ENCODE assay signal across 19 cellular contexts in the genomic region with DNA sequence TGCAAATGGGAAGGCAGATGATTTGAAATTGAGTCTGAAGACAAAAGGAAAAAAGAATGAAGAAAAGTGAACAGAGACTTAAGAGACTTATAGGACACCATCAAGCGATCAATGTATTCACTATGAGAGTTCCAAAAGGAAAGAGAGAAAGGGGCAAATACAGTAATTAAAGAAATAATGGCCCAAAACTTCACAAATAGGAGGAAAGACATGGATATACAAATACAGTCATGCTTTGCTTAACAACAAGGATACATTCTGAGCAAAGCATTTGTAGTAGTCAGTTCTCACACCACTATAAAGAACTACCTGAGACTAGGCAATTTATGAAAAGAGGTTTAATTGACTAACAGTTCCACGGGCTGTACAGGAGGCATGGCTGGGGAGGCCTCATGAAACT.
A peak's percentile ranks its signal among the peaks of the same experiment; 100 is the strongest.
DNase-seq lines count a peak whose midpoint lies in the region; ATAC-seq, FAIRE-seq and TF ChIP-seq lines count a peak whose summit lies in the region.
"Had no signal": no experiment of that assay in that cellular context is flagged by ENCODE, and none has a peak within 500 bp of the region (broad histone marks: within the 10 kb centered on the region; RNA-seq: fewer than 3 reads in every experiment).

No MANE protein-coding gene starts in this region.

- no peaks in the 10 kb centered on the region for H3K9me3 Mint-ChIP-seq in endothelial cell (ENCODE audit: unreplicated experiment)
- H3K9me3 Mint-ChIP-seq: CD4-positive, alpha-beta T cell had no signal

- TF ChIP-seq CTCF in HEK293 (tag by site-specific recombination; IDR thresholded peaks at IDR 0.05) (no peak), endothelial cell (IDR thresholded peaks at IDR 0.05; ENCODE audit: unreplicated experiment) (no peak)

- CTCF ChIA-PET in HEK293 (lab: Yijun Ruan, JAX), result no interaction called here

- H3K27ac ChIP-seq in HEK293 (ENCODE audit: extremely low read depth, low read depth, low read length), result no peak overlapping the region
- H3K27ac ChIP-seq: 22Rv1; A549; BLaER1 treated with 17β-estradiol and CSF1 and Interleukin-3, amounts not matched to agents 10 nM and 100 nM; C4-2B had no signal

- H3K4me1 ChIP-seq in HEK293 (ENCODE audit: control insufficient read depth, insufficient read depth, low read length), result no peaks in the 10 kb centered on the region
- H3K4me1 ChIP-seq: A549; BLaER1 treated with 17β-estradiol and CSF1 and Interleukin-3, amounts not matched to agents 10 nM and 100 nM had no signal

- peak; percentile 52 for FAIRE-seq in GM19239 (lab: Jason Lieb, UNC)
- FAIRE-seq: A549, D721Med, GM12891 had no signal

- peaks cover 9 to 40% of the 10 kb centered on the region in 2 experiments; a peak in 2 of 3 replicates for H3K36me3 ChIP-seq in HEK293 (ENCODE audit: control insufficient read depth in 2 of 2, insufficient read depth in 1 of 2, low read length in 2 of 2)

- DNase-seq in GM19239 (ENCODE audit: insufficient read length, low spot score) (no peak), endothelial cell (ENCODE audit: low spot score) (no peak), NCI-H146 treated with DMSO at 0.1 percent for 48 hours (lab: John Stamatoyannopoulos, UW; ENCODE audit: unreplicated experiment) (no peak)
- DNase-seq: AML-193; Caco-2; Calu3; CD4-positive, alpha-beta T cell; CD8-positive, alpha-beta T cell; DMS79 treated with DMSO at 0.1 percent for 48 hours; GF-D8 had no signal

- peaks cover 35% of the 10 kb centered on the region for H3K36me3 Mint-ChIP-seq in endothelial cell (ENCODE audit: low read depth, unreplicated experiment)

- no peak overlapping the region for H3K4me3 ChIP-seq in HEK293 (ENCODE audit: low read depth, low read length)
- H3K4me3 ChIP-seq: A549; BLaER1 treated with 17β-estradiol and CSF1 and Interleukin-3, amounts not matched to agents 10 nM and 100 nM had no signal

- H3K27ac Mint-ChIP-seq in endothelial cell (ENCODE audit: unreplicated experiment), result no peak overlapping the region
- H3K27ac Mint-ChIP-seq: B cell; CD4-positive, alpha-beta T cell; CD8-positive, alpha-beta T cell had no signal

- ATAC-seq in HG03135 (IDR thresholded peaks at IDR 0.05; ENCODE audit: unreplicated experiment), result no peak
- ATAC-seq: A549; CD8-positive, alpha-beta T cell had no signal

- H3K4me1 Mint-ChIP-seq in endothelial cell (ENCODE audit: unreplicated experiment), result no peaks in the 10 kb centered on the region
- H3K4me1 Mint-ChIP-seq: B cell had no signal

- H3K9me3 ChIP-seq in HEK293 (ENCODE audit: control insufficient read depth, insufficient read depth, low read depth, low read length), result no peaks in the 10 kb centered on the region
- H3K9me3 ChIP-seq: Caco-2 had no signal

- POLR2A ChIA-PET in HEK293 (lab: Yijun Ruan, JAX), result no interaction called here

- H3K27me3 Mint-ChIP-seq in endothelial cell (ENCODE audit: unreplicated experiment), result peaks cover 3% of the 10 kb centered on the region
- H3K27me3 Mint-ChIP-seq: B cell; CD4-positive, alpha-beta T cell had no signal

- peak overlapping the region; percentile 2 for H3K4me3 Mint-ChIP-seq in endothelial cell (ENCODE audit: unreplicated experiment)
- H3K4me3 Mint-ChIP-seq: B cell; CD4-positive, alpha-beta T cell; CD8-positive, alpha-beta T cell had no signal

TF ChIP-seq in HEK293, 187 proteins besides CTCF, POLR2A, EP300 and RAD21:
- TF ChIP-seq ZNF558 (tag by site-specific recombination; IDR thresholded peaks at IDR 0.05) (peak; percentile 96), ZNF221 (tag by site-specific recombination; IDR thresholded peaks at IDR 0.05; ENCODE audit: borderline replicate concordance) (no peak)
